20 cellular contexts compared by ENCODE assay signal in genomic region chr2:148526509-148527346, GRCh38.
DNase-seq lines count a peak whose midpoint lies in the region; ATAC-seq and TF ChIP-seq lines count a peak whose summit lies in the region.
"Had no signal": no experiment of that assay in that cellular context is flagged by ENCODE, and none has a peak within 500 bp of the region (broad histone marks: within the 10 kb centered on the region; RNA-seq: fewer than 3 reads in every experiment).

No MANE protein-coding gene starts in this region.

- H3K4me3 ChIP-seq in effector memory CD4-positive, alpha-beta T cell (ENCODE audit: insufficient read depth, low read depth, low read length, poor library complexity, severe bottlenecking) = peak overlapping the region; percentile 10
- H3K4me3 ChIP-seq in thymus (ENCODE audit: low read length) = no peak overlapping the region
- H3K4me3 ChIP-seq: cardiac muscle cell, ovary, right atrium auricular region, SJCRH30, stomach, upper lobe of left lung had no signal

- H3K27me3 ChIP-seq in effector memory CD4-positive, alpha-beta T cell (replicated peaks; ENCODE audit: control insufficient read depth, insufficient read depth, low read length, poor library complexity, severe bottlenecking) = no peaks in the 10 kb centered on the region
- no peaks in the 10 kb centered on the region for H3K27me3 ChIP-seq in thymus (ENCODE audit: control insufficient read depth, insufficient read depth)
- H3K27me3 ChIP-seq: cardiac muscle cell, ovary, right atrium auricular region, SJCRH30, upper lobe of left lung had no signal

- H3K4me1 Mint-ChIP-seq in activated naive CD4-positive, alpha-beta T cell treated with anti-CD3 and anti-CD28 coated beads for 36 hours (ENCODE audit: low read depth) = peaks cover 89% of the 10 kb centered on the region
- peaks cover 65% of the 10 kb centered on the region for H3K4me1 Mint-ChIP-seq in T-helper 2 cell treated with Interferon-gamma antibody and Interleukin-4, amounts not matched to agents 5 μg/mL and 100 μg/mL, for 36 hours (ENCODE audit: low read depth)

- no peaks in the 10 kb centered on the region for H3K9me3 ChIP-seq in effector memory CD4-positive, alpha-beta T cell (ENCODE audit: control insufficient read depth, low read length)
- no peaks in the 10 kb centered on the region for H3K9me3 ChIP-seq in thymus (ENCODE audit: control insufficient read depth)
- H3K9me3 ChIP-seq: ovary, right atrium auricular region, SJCRH30, stomach, upper lobe of left lung had no signal

- H3K9me3 Mint-ChIP-seq in activated naive CD4-positive, alpha-beta T cell treated with anti-CD3 and anti-CD28 coated beads for 36 hours = no peaks in the 10 kb centered on the region
- H3K9me3 Mint-ChIP-seq in T-helper 2 cell treated with Interferon-gamma antibody and Interleukin-4, amounts not matched to agents 5 μg/mL and 100 μg/mL, for 36 hours = no peaks in the 10 kb centered on the region
- H3K9me3 Mint-ChIP-seq: CD14-positive monocyte; dendritic cell treated with granulocyte-macrophage colony-stimulating factor and Interleukin-4, amounts not matched to agents 40 ng/mL and 50 ng/mL, for 4 days had no signal

- DNase-seq in activated naive CD4-positive, alpha-beta T cell treated with anti-CD3 and anti-CD28 coated beads for 36 hours = no peak
- DNase-seq in activated naive CD4-positive, alpha-beta T cell treated with anti-CD3 and anti-CD28 coated beads, Interleukin-2, amount 50 U/mL, for 16 hours = no peak
- no peak for DNase-seq in T-helper 2 cell treated with Interferon-gamma antibody and Interleukin-4, amounts not matched to agents 5 μg/mL and 100 μg/mL, for 36 hours (ENCODE audit: low spot score)
- DNase-seq in effector memory CD4-positive, alpha-beta T cell = no peak
- DNase-seq in RWPE1 (ENCODE audit: low spot score) (no peak), Right ventricle myocardium superior (no peak)
- DNase-seq: activated CD4-positive, alpha-beta T cell treated with anti-CD3 and anti-CD28 coated beads, Interleukin-2, amount 50 U/mL, for 48 hours; GOT3; NCI-H1417 treated with DMSO at 0.1 percent for 48 hours; NCI-H510A; ovary; SJCRH30; stimulated activated CD4-positive, alpha-beta T cell treated with anti-CD3 and anti-CD28 coated beads, Interleukin-4, amount 100 ng/mL, for 24 hours; stomach; upper lobe of left lung had no signal

- no peak for TF ChIP-seq CTCF in RWPE1 (conservative IDR thresholded peaks at IDR 0.05; ENCODE audit: low read depth)

- no peaks in the 10 kb centered on the region for H3K36me3 ChIP-seq in effector memory CD4-positive, alpha-beta T cell (ENCODE audit: control insufficient read depth, insufficient read depth, low read length)
- H3K36me3 ChIP-seq in thymus (ENCODE audit: control insufficient read depth, insufficient read depth) = no peaks in the 10 kb centered on the region
- H3K36me3 ChIP-seq: cardiac muscle cell, ovary, right atrium auricular region, SJCRH30, stomach, upper lobe of left lung had no signal

- no peak for ATAC-seq in Right ventricle myocardium superior (ENCODE audit: poor library complexity)

- 92% methylated on average over 9 of the region's 9 CpGs for WGBS in thymus

- H3K4me3 Mint-ChIP-seq in activated naive CD4-positive, alpha-beta T cell treated with anti-CD3 and anti-CD28 coated beads for 36 hours = peak overlapping the region; percentile 12
- H3K4me3 Mint-ChIP-seq in T-helper 2 cell treated with Interferon-gamma antibody and Interleukin-4, amounts not matched to agents 5 μg/mL and 100 μg/mL, for 36 hours = peak overlapping the region; percentile 81
- H3K4me3 Mint-ChIP-seq: CD14-positive monocyte; dendritic cell treated with granulocyte-macrophage colony-stimulating factor and Interleukin-4, amounts not matched to agents 40 ng/mL and 50 ng/mL, for 4 days had no signal

- POLR2A ChIA-PET in RWPE1 (lab: Yijun Ruan, JAX; ENCODE audit: low non-redundant PET) = no interaction called here

- H3K36me3 Mint-ChIP-seq in activated naive CD4-positive, alpha-beta T cell treated with anti-CD3 and anti-CD28 coated beads for 36 hours (ENCODE audit: low read depth) = peaks cover 4% of the 10 kb centered on the region
- no peaks in the 10 kb centered on the region for H3K36me3 Mint-ChIP-seq in T-helper 2 cell treated with Interferon-gamma antibody and Interleukin-4, amounts not matched to agents 5 μg/mL and 100 μg/mL, for 36 hours (ENCODE audit: low read depth)
- H3K36me3 Mint-ChIP-seq: CD14-positive monocyte had no signal

- H3K27ac Mint-ChIP-seq in activated naive CD4-positive, alpha-beta T cell treated with anti-CD3 and anti-CD28 coated beads for 36 hours = peak overlapping the region; percentile 90
- H3K27ac Mint-ChIP-seq in T-helper 2 cell treated with Interferon-gamma antibody and Interleukin-4, amounts not matched to agents 5 μg/mL and 100 μg/mL, for 36 hours = peak overlapping the region; percentile 90
- H3K27ac Mint-ChIP-seq: dendritic cell treated with granulocyte-macrophage colony-stimulating factor and Interleukin-4, amounts not matched to agents 40 ng/mL and 50 ng/mL, for 4 days had no signal

- H3K27ac ChIP-seq in effector memory CD4-positive, alpha-beta T cell (ENCODE audit: insufficient read depth, low read length, poor library complexity, severe bottlenecking) = peak overlapping the region; percentile 69
- H3K27ac ChIP-seq in thymus (ENCODE audit: low read depth) (peak overlapping the region; percentile 9), RWPE1 (no peak overlapping the region)
- H3K27ac ChIP-seq: cardiac muscle cell, ovary, right atrium auricular region, SJCRH30, stomach, upper lobe of left lung had no signal

- H3K27me3 Mint-ChIP-seq in activated naive CD4-positive, alpha-beta T cell treated with anti-CD3 and anti-CD28 coated beads for 36 hours (ENCODE audit: low read depth) = no peaks in the 10 kb centered on the region
- H3K27me3 Mint-ChIP-seq in T-helper 2 cell treated with Interferon-gamma antibody and Interleukin-4, amounts not matched to agents 5 μg/mL and 100 μg/mL, for 36 hours (ENCODE audit: low read depth) = no peaks in the 10 kb centered on the region

- H3K4me1 ChIP-seq in effector memory CD4-positive, alpha-beta T cell (ENCODE audit: control insufficient read depth, insufficient read depth, low read length, poor library complexity, severe bottlenecking) = peaks cover 57% of the 10 kb centered on the region
- peaks cover 31% of the 10 kb centered on the region for H3K4me1 ChIP-seq in thymus (ENCODE audit: control insufficient read depth, insufficient read depth, low read length)
- H3K4me1 ChIP-seq: right atrium auricular region, SJCRH30, stomach had no signal

- intact Hi-C loops in activated naive CD4-positive, alpha-beta T cell treated with anti-CD3 and anti-CD28 coated beads for 36 hours (cut with micrococcal nuclease) = loop anchor here (10.0 kb wide), 2 partner anchors 638 to 1058 kb away; partner anchors contain the start of gene MMADHC
- intact Hi-C loops in Right ventricle myocardium superior (cut with DNase I) = no loop called here

- CTCF ChIA-PET in activated naive CD4-positive, alpha-beta T cell treated with anti-CD3 and anti-CD28 coated beads for 36 hours (lab: Charles Lee) = interaction anchor here (1.9 kb wide), 1 partner anchor 117 kb away, joined by 7 read pairs; no protein-coding TSS in a partner anchor
- CTCF ChIA-PET in RWPE1 (lab: Yijun Ruan, JAX) = interaction anchor here (0.6 kb wide), 1 partner anchor 57 kb away, joined by 3 read pairs; no protein-coding TSS in a partner anchor
